In the genomic region with DNA sequence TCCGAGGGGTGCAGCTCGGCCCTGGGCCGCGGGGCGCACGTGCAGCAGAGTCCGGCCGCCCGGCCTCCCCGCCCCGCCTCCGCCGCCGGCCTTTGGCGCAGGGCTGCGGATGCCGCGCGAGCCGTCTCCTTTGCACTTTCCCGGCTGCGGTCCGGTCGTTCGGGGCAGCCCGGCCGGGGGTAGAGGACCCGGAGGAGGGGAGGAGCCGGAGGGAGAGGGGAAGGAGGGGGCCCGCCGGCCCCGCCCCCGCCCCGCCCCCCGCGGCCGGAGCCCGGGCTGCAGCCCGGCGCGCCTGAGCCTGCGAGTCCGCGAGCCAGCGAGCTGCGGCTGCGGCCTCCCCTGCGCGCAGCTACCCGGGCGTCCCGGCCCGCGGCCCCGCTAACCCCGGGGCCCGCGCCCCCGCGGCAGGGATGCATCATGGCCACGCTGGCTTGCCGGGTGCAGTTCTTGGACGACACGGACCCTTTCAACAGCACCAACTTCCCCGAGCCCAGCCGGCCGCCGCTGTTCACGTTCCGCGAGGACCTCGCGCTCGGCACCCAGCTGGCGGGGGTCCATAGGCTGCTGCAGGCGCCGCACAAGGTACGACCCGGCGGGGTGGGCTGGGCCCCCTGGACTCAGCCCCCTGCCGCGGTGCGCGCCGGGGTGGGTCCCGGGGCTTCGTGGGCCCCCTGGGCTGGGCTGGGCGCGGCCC, we compare ENCODE assay signal across 10 cellular contexts. TPM values are rescaled to one million over a fixed set of nuclear protein-coding genes. Genes with fewer than 3 reads are reported as not detected.
A peak's percentile ranks its signal among the peaks of the same experiment; 100 is the strongest.
DNase-seq lines count a peak whose midpoint lies in the region; ATAC-seq and TF ChIP-seq lines count a peak whose summit lies in the region.
"Had no signal": no experiment of that assay in that cellular context is flagged by ENCODE, and none has a peak within 500 bp of the region (broad histone marks: within the 10 kb centered on the region; RNA-seq: fewer than 3 reads in every experiment).

FHOD3 (plus strand) TSS at position 295 of the 694 bp plus-strand sequence; CDS start at position 418, 123 bp downstream.

- no peaks in the 10 kb centered on the region for H3K36me3 Mint-ChIP-seq in activated naive CD8-positive, alpha-beta T cell treated with anti-CD3 and anti-CD28 coated beads, Interleukin-2, amount 50 U/mL, for 24 hours (ENCODE audit: low read depth)
- H3K36me3 Mint-ChIP-seq in activated T-helper 2 cell treated with anti-CD3 and anti-CD28 coated beads, Interferon-gamma antibody, Interleukin-2, Interleukin-4, amounts not matched to agents 10 μg/mL and 5 μg/mL and 100 μg/mL, durations not matched to agents 14 hours and 24 hours and 36 hours (ENCODE audit: low read depth): no peaks in the 10 kb centered on the region
- H3K36me3 Mint-ChIP-seq: CD4-positive, CD25-positive, alpha-beta regulatory T cell had no signal

- H3K4me3 Mint-ChIP-seq in activated naive CD8-positive, alpha-beta T cell treated with anti-CD3 and anti-CD28 coated beads, Interleukin-2, amount 50 U/mL, for 24 hours: no peak within 1 kb of the TSS
- no peak within 1 kb of the TSS for H3K4me3 Mint-ChIP-seq in activated T-helper 2 cell treated with anti-CD3 and anti-CD28 coated beads, Interferon-gamma antibody, Interleukin-2, Interleukin-4, amounts not matched to agents 10 μg/mL and 5 μg/mL and 100 μg/mL, durations not matched to agents 14 hours and 24 hours and 36 hours (ENCODE audit: low read depth)
- H3K4me3 Mint-ChIP-seq: central memory CD8-positive, alpha-beta T cell had no signal

- intact Hi-C loops in heart right ventricle (cut with DNase I): loop anchor here in 8 of 10 donors (5.0 to 10.0 kb wide), 9 partner anchors 40 to 365 kb away; no protein-coding TSS in a partner anchor
- intact Hi-C loops in ovary (cut with DNase I): loop anchor here (2.0 to 10.0 kb wide), 9 partner anchors 147 to 517 kb away; no protein-coding TSS in a partner anchor
- intact Hi-C loops in activated T-helper 2 cell treated with anti-CD3 and anti-CD28 coated beads, Interferon-gamma antibody, Interleukin-2, Interleukin-4, amounts not matched to agents 10 μg/mL and 5 μg/mL and 100 μg/mL, durations not matched to agents 14 hours and 24 hours and 36 hours (cut with micrococcal nuclease): no loop called here

- TF ChIP-seq CTCF in heart right ventricle (IDR thresholded peaks at IDR 0.05) (no peak), ovary (IDR thresholded peaks at IDR 0.05) (no peak)

- H3K9me3 Mint-ChIP-seq in activated naive CD8-positive, alpha-beta T cell treated with anti-CD3 and anti-CD28 coated beads, Interleukin-2, amount 50 U/mL, for 24 hours: no peaks in the 10 kb centered on the region
- no peaks in the 10 kb centered on the region for H3K9me3 Mint-ChIP-seq in activated T-helper 2 cell treated with anti-CD3 and anti-CD28 coated beads, Interferon-gamma antibody, Interleukin-2, Interleukin-4, amounts not matched to agents 10 μg/mL and 5 μg/mL and 100 μg/mL, durations not matched to agents 14 hours and 24 hours and 36 hours
- H3K9me3 Mint-ChIP-seq: CD4-positive, CD25-positive, alpha-beta regulatory T cell; central memory CD8-positive, alpha-beta T cell had no signal

- peak within 1 kb of the TSS; percentile 63 to 96 (median 84) for H3K27ac ChIP-seq in heart right ventricle
- H3K27ac ChIP-seq in ovary: peak within 1 kb of the TSS; percentile 51 to 71

- ATAC-seq in GM21723 (IDR thresholded peaks at IDR 0.05; ENCODE audit: unreplicated experiment) (peak; percentile 69), heart right ventricle (peak; percentile 61 to 89 (median 74))
- peak; percentile 39 for ATAC-seq in activated naive CD8-positive, alpha-beta T cell treated with anti-CD3 and anti-CD28 coated beads, Interleukin-2, amount 50 U/mL, for 24 hours

- TF ChIP-seq POLR2A in ovary (IDR thresholded peaks at IDR 0.05): no peak

- no peak within 1 kb of the TSS for H3K27ac Mint-ChIP-seq in activated naive CD8-positive, alpha-beta T cell treated with anti-CD3 and anti-CD28 coated beads, Interleukin-2, amount 50 U/mL, for 24 hours
- H3K27ac Mint-ChIP-seq in activated T-helper 2 cell treated with anti-CD3 and anti-CD28 coated beads, Interferon-gamma antibody, Interleukin-2, Interleukin-4, amounts not matched to agents 10 μg/mL and 5 μg/mL and 100 μg/mL, durations not matched to agents 14 hours and 24 hours and 36 hours: no peak within 1 kb of the TSS
- H3K27ac Mint-ChIP-seq: CD4-positive, CD25-positive, alpha-beta regulatory T cell had no signal

- H3K27me3 ChIP-seq in heart right ventricle (peaks cover 0 to 81% (median 38%) of the 10 kb centered on the region in 7 donors), ovary (no peaks in the 10 kb centered on the region)

- TF ChIP-seq EP300 in ovary (IDR thresholded peaks at IDR 0.05): no peak

- H3K9me3 ChIP-seq in heart right ventricle (peaks cover 0 to 6% (median 0%) of the 10 kb centered on the region in 11 donors), ovary (no peaks in the 10 kb centered on the region)

- WGBS in heart right ventricle, 2 donors: 1% methylated on average over 52 to 84 of the region's 89 CpGs
- 0 to 1% (median 0%) methylated on average over 18 to 89 of the region's 89 CpGs for WGBS in ovary, 3 donors

- H3K4me1 Mint-ChIP-seq in activated naive CD8-positive, alpha-beta T cell treated with anti-CD3 and anti-CD28 coated beads, Interleukin-2, amount 50 U/mL, for 24 hours: no peaks in the 10 kb centered on the region
- no peaks in the 10 kb centered on the region for H3K4me1 Mint-ChIP-seq in activated T-helper 2 cell treated with anti-CD3 and anti-CD28 coated beads, Interferon-gamma antibody, Interleukin-2, Interleukin-4, amounts not matched to agents 10 μg/mL and 5 μg/mL and 100 μg/mL, durations not matched to agents 14 hours and 24 hours and 36 hours (ENCODE audit: low read depth)
- H3K4me1 Mint-ChIP-seq: central memory CD8-positive, alpha-beta T cell had no signal

- DNase-seq in NCI-H1436 (lab: John Stamatoyannopoulos, UW): peak; percentile 24
- no peak for DNase-seq in NCI-H1436 treated with DMSO at 0.1 percent for 48 hours (lab: John Stamatoyannopoulos, UW)
- DNase-seq in LHCN-M2 (ENCODE audit: low read depth): peak; percentile 70
- DNase-seq in activated naive CD8-positive, alpha-beta T cell treated with anti-CD3 and anti-CD28 coated beads, Interleukin-2, amount 50 U/mL, for 24 hours: peak; percentile 9
- peak; percentile 76 to 79 for DNase-seq in heart right ventricle
- peak; percentile 75 to 85 (median 81) for DNase-seq in ovary
- no peak for DNase-seq in activated T-helper 2 cell treated with anti-CD3 and anti-CD28 coated beads, Interferon-gamma antibody, Interleukin-2, Interleukin-4, amounts not matched to agents 10 μg/mL and 5 μg/mL and 100 μg/mL, durations not matched to agents 14 hours and 24 hours and 36 hours (ENCODE audit: low spot score)
- DNase-seq: CD4-positive, CD25-positive, alpha-beta regulatory T cell had no signal

- peaks cover 27% of the 10 kb centered on the region for H3K27me3 Mint-ChIP-seq in activated naive CD8-positive, alpha-beta T cell treated with anti-CD3 and anti-CD28 coated beads, Interleukin-2, amount 50 U/mL, for 24 hours
- H3K27me3 Mint-ChIP-seq in activated T-helper 2 cell treated with anti-CD3 and anti-CD28 coated beads, Interferon-gamma antibody, Interleukin-2, Interleukin-4, amounts not matched to agents 10 μg/mL and 5 μg/mL and 100 μg/mL, durations not matched to agents 14 hours and 24 hours and 36 hours (ENCODE audit: low read depth): peaks cover 21% of the 10 kb centered on the region

- H3K4me1 ChIP-seq in heart right ventricle (peaks cover 6 to 49% (median 18%) of the 10 kb centered on the region in 9 donors), ovary (ENCODE audit: insufficient read depth) (no peaks in the 10 kb centered on the region)

- H3K36me3 ChIP-seq in heart right ventricle: no peaks in the 10 kb centered on the region
- H3K36me3 ChIP-seq in ovary: no peaks in the 10 kb centered on the region

- H3K4me3 ChIP-seq in heart right ventricle: peak within 1 kb of the TSS; percentile 63 to 90 (median 78)
- H3K4me3 ChIP-seq in ovary: peak within 1 kb of the TSS; percentile 47

RNA-seq across cellular contexts. Expression of gene FHOD3, which starts in this region (rescaled TPM):
- total RNA-seq in LHCN-M2 (2014; rRNA removed): 8.5 and 8.7 TPM in 2 replicates
- polyA plus RNA-seq in LHCN-M2 (2012): 3.3 TPM
- total RNA-seq in heart right ventricle: 100 to 1,000 TPM; 280 to 484 (median 406) TPM
- 100 to 1,000 TPM in 1 of 2 donors, 10 to 100 TPM in 1; 81.8 to 298 TPM for polyA plus RNA-seq in heart right ventricle
- total RNA-seq in ovary: 10 to 100 TPM in 4 of 7 donors, 1 to 10 TPM in 3; 3.5 to 20.0 (median 11.0) TPM
- polyA plus RNA-seq in ovary: 10 to 100 TPM in 1 of 2 donors, 1 to 10 TPM in 1; 5.5 to 62.5 TPM
- not detected in 2 replicates for total RNA-seq in activated T-helper 2 cell treated with anti-CD3 and anti-CD28 coated beads, Interferon-gamma antibody, Interleukin-2, Interleukin-4, amounts not matched to agents 10 μg/mL and 5 μg/mL and 100 μg/mL, durations not matched to agents 14 hours and 24 hours and 36 hours
- total RNA-seq: CD4-positive, CD25-positive, alpha-beta regulatory T cell had no signal
- polyA plus RNA-seq: CD4-positive, CD25-positive, alpha-beta regulatory T cell had no signal

Comparison
In these comparisons a context has a peak if more than half of its experiments do, and no peak if none do; other contexts are left out.
1. RNA of gene FHOD3 (total RNA-seq): 280 to 484 TPM in heart right ventricle; 3.5 to 20.0 TPM in ovary, 8.5 to 8.7 TPM in LHCN-M2 and not detected in activated T-helper 2 cell treated with anti-CD3 and anti-CD28 coated beads, Interferon-gamma antibody, Interleukin-2, Interleukin-4, amounts not matched to agents 10 μg/mL and 5 μg/mL and 100 μg/mL, durations not matched to agents 14 hours and 24 hours and 36 hours; every median in the first group is over 10 times any median in the second.
2. DNase-seq: peak in NCI-H1436 (single experiment), LHCN-M2 (single experiment), activated naive CD8-positive, alpha-beta T cell treated with anti-CD3 and anti-CD28 coated beads, Interleukin-2, amount 50 U/mL, for 24 hours (single experiment), heart right ventricle (2 of 2) and ovary (5 of 5); none in NCI-H1436 treated with DMSO at 0.1 percent for 48 hours (single experiment) and activated T-helper 2 cell treated with anti-CD3 and anti-CD28 coated beads, Interferon-gamma antibody, Interleukin-2, Interleukin-4, amounts not matched to agents 10 μg/mL and 5 μg/mL and 100 μg/mL, durations not matched to agents 14 hours and 24 hours and 36 hours (single experiment).
3. Peak in every context shown above with its lines, with median percentiles within 50 percentile points of each other: ATAC-seq.